ENCODE assay signal across 18 cellular contexts in genomic region chr12:12653922-12654321, GRCh38. TPM values are rescaled to one million over a fixed set of nuclear protein-coding genes. Genes with fewer than 3 reads are reported as not detected.
DNase-seq lines count a peak whose midpoint lies in the region; ATAC-seq, FAIRE-seq and TF ChIP-seq lines count a peak whose summit lies in the region.
"Had no signal": no experiment of that assay in that cellular context is flagged by ENCODE, and none has a peak within 500 bp of the region (broad histone marks: within the 10 kb centered on the region; RNA-seq: fewer than 3 reads in every experiment).

No MANE protein-coding gene starts in this region.

- peaks cover 44% of the 10 kb centered on the region for H3K9me3 Mint-ChIP-seq in WTC11

- intact Hi-C loops in GM12878 (cut with micrococcal nuclease; ENCODE audit: unreplicated experiment) (loop anchor here (2.0 kb wide), 2 partner anchors 41 to 277 kb away; no protein-coding TSS in a partner anchor), heart right ventricle (cut with DNase I) (loop anchor here in 2 of 10 donors (5.0 to 10.0 kb wide), 2 partner anchors 89 to 272 kb away; partner anchors contain the start of gene DUSP16 (in 1 of the 2))

- in situ Hi-C loops in GM12878 (cut with MboI), result no loop called here

- no peaks in the 10 kb centered on the region for H4K20me1 ChIP-seq in GM12878 (ENCODE audit: control insufficient read depth, insufficient read depth)

- DNase-seq in GM12892 (ENCODE audit: insufficient read length) (no peak), GM12878 (ENCODE audit: low read depth, low spot score) (no peak), fibroblast of mammary gland (ENCODE audit: low read depth) (peak; percentile 8), foreskin fibroblast (no peak), heart right ventricle (no peak), NCI-H345 (lab: John Stamatoyannopoulos, UW) (no peak), WTC11 (ENCODE audit: low spot score) (no peak)
- DNase-seq: C1 segment of cervical spinal cord; Caco-2; CD4-positive, CD25-positive, alpha-beta regulatory T cell; CD8-positive, alpha-beta memory T cell; GM23248; HCEC 1CT had no signal

- H3K27me3 ChIP-seq in GM12878 (replicated peaks in 1 of 2; ENCODE audit: control insufficient read depth in 2 of 2, insufficient read depth in 2 of 2, low read length in 1 of 2) (no peaks in the 10 kb centered on the region), heart right ventricle (no peaks in the 10 kb centered on the region)

- H2AFZ ChIP-seq in GM12878 (ENCODE audit: control insufficient read depth, low read depth, low read length), result no peak overlapping the region
- H2AFZ ChIP-seq: GM23248 had no signal

- BruUV-seq in GM12878 (replicated peaks; lab: Mats Ljungman, UMichigan), result no TSS peak

- POLR2A ChIA-PET in GM12878 (lab: Charles Lee) (interaction anchor here (0.6 to 1.5 kb wide), 5 partner anchors 8 to 277 kb away, joined by 3 to 6 read pairs (median 3); no protein-coding TSS in a partner anchor), WTC11 (lab: Charles Lee) (no interaction called here)

- H3K9me3 ChIP-seq in GM12878 (replicated peaks; ENCODE audit: control insufficient read depth, insufficient read depth, low read length) (peaks cover 10% of the 10 kb centered on the region), heart right ventricle (peaks cover 0 to 19% (median 11%) of the 10 kb centered on the region in 11 donors)

- no peak overlapping the region for H3K27ac Mint-ChIP-seq in WTC11
- H3K27ac Mint-ChIP-seq: B cell; CD4-positive, CD25-positive, alpha-beta regulatory T cell had no signal

- no peaks in the 10 kb centered on the region for H3K36me3 ChIP-seq in GM12878 (ENCODE audit: control insufficient read depth in 2 of 2, insufficient read depth in 2 of 2, low read length in 1 of 2)
- H3K36me3 ChIP-seq in heart right ventricle, result no peaks in the 10 kb centered on the region

- SMC1A ChIA-PET in GM12878 (lab: Charles Lee; ENCODE audit: uncharacterized antibody, unreplicated experiment), result interaction anchor here (0.9 to 6.9 kb wide), 18 partner anchors 8 to 276 kb away, joined by 3 to 67 read pairs (median 5); no protein-coding TSS in a partner anchor

- H3K4me3 Mint-ChIP-seq in WTC11, result no peak overlapping the region
- H3K4me3 Mint-ChIP-seq: B cell; CD4-positive, CD25-positive, alpha-beta regulatory T cell; CD8-positive, alpha-beta memory T cell had no signal

- ATAC-seq in GM12878 (peak; percentile 65), heart right ventricle (no peak), WTC11 (no peak)

- H3K4me3 ChIP-seq in GM12878 (no peak overlapping the region), fibroblast of mammary gland (ENCODE audit: control insufficient read depth, low read depth, low read length) (no peak overlapping the region), foreskin fibroblast (ENCODE audit: low read depth in 1 of 2, low read length in 2 of 2) (no peak overlapping the region), heart right ventricle (no peak overlapping the region)
- H3K4me3 ChIP-seq: GM23248 had no signal

- no peaks in the 10 kb centered on the region for H3K79me2 ChIP-seq in GM12878 (ENCODE audit: control insufficient read depth, insufficient read depth, low read length)

- no peak overlapping the region for H3K9ac ChIP-seq in GM12878 (ENCODE audit: control insufficient read depth, insufficient read depth, low read length)
- H3K9ac ChIP-seq: GM23248 had no signal

- TF ChIP-seq EP300 in GM12878 (IDR thresholded peaks at IDR 0.05; ENCODE audit: borderline replicate concordance in 1 of 2, control insufficient read depth in 1 of 2, low read depth in 2 of 2, low read length in 2 of 2), result no peak

- no peak overlapping the region for H3K4me2 ChIP-seq in GM12878 (ENCODE audit: control insufficient read depth, insufficient read depth)

- H3K27me3 Mint-ChIP-seq in WTC11 (ENCODE audit: low read depth), result 0 out of 2 replicates have a peak, but pooled peaks cover 4% of the 10 kb centered on the region
- H3K27me3 Mint-ChIP-seq: B cell; CD4-positive, CD25-positive, alpha-beta regulatory T cell; CD8-positive, alpha-beta memory T cell had no signal

- H3K4me1 Mint-ChIP-seq in WTC11, result peaks cover 24% of the 10 kb centered on the region

- CTCF ChIA-PET in GM12878 (lab: Yijun Ruan, JAX) (interaction anchor here (0.5 to 7.1 kb wide), 14 partner anchors 8 to 277 kb away, joined by 3 to 55 read pairs (median 5); no protein-coding TSS in a partner anchor), WTC11 (lab: Charles Lee) (interaction anchor here (0.7 kb wide), 1 partner anchor 18 kb away, joined by 3 read pairs; no protein-coding TSS in a partner anchor)

- RAD21 ChIA-PET in GM12878 (lab: Charles Lee; ENCODE audit: unreplicated experiment), result interaction anchor here (0.5 to 3.5 kb wide), 8 partner anchors 9 to 277 kb away, joined by 3 to 20 read pairs (median 3); no protein-coding TSS in a partner anchor

- H3K27ac ChIP-seq in GM12878 (ENCODE audit: control insufficient read depth, insufficient read depth), result no peak overlapping the region
- no peak overlapping the region for H3K27ac ChIP-seq in heart right ventricle
- H3K27ac ChIP-seq: GM23248, HL-60 had no signal

- TF ChIP-seq CTCF in GM12878 (IDR thresholded peaks at IDR 0.05 in 2 of 3, conservative IDR thresholded peaks at IDR 0.05 in 1 of 3; ENCODE audit: control insufficient read depth in 2 of 3, extremely low read depth in 1 of 3, insufficient read depth in 1 of 3, low read depth in 3 of 3, low read length in 3 of 3) (no peak), fibroblast of mammary gland (conservative IDR thresholded peaks at IDR 0.05; ENCODE audit: control insufficient read depth, insufficient read depth, low read depth, low read length) (no peak), foreskin fibroblast (IDR thresholded peaks at IDR 0.05; ENCODE audit: low read depth, low read length) (no peak), heart right ventricle (IDR thresholded peaks at IDR 0.05) (no peak), WTC11 (IDR thresholded peaks at IDR 0.05) (no peak)

- H3K36me3 Mint-ChIP-seq in WTC11, result peaks cover 31% of the 10 kb centered on the region

- TF ChIP-seq RAD21 in GM12878 (IDR thresholded peaks at IDR 0.05; ENCODE audit: insufficient read depth, low read depth, low read length), result no peak

- H3K4me1 ChIP-seq in GM12878 (ENCODE audit: control insufficient read depth, insufficient read depth, low read length) (no peaks in the 10 kb centered on the region; the same call in 1 of the 2 replicates), heart right ventricle (peaks cover 0 to 7% (median 0%) of the 10 kb centered on the region in 9 donors)
- H3K4me1 ChIP-seq: Caco-2 had no signal

- FAIRE-seq in GM12892 (lab: Jason Lieb, UNC) (peak; percentile 21), GM12878 (lab: Jason Lieb, UNC) (no peak)
- FAIRE-seq: D721Med, G401.6, H54 had no signal

- TF ChIP-seq POLR2A in GM12892 (IDR thresholded peaks at IDR 0.05; ENCODE audit: low read depth, low read length), result no peak
- no peak for TF ChIP-seq POLR2A in GM12878 (IDR thresholded peaks at IDR 0.05; ENCODE audit: low read depth, low read length)

TF ChIP-seq in GM12878, 131 proteins besides CTCF, POLR2A, EP300 and RAD21 (continues in another document):
- TF ChIP-seq JUNB (IDR thresholded peaks at IDR 0.05), result 0 out of 2 replicates have a peak, but pooled peaks have one; percentile 16
- TF ChIP-seq NFIC (IDR thresholded peaks at IDR 0.05; ENCODE audit: low read depth, low read length), result peak; percentile 34; the same call in 1 of the 2 replicates

TF ChIP-seq in WTC11, 78 proteins besides CTCF, POLR2A, EP300 and RAD21 (continues in another document):
- TF ChIP-seq ZNF423 (CRISPR knock-in tag; IDR thresholded peaks at IDR 0.05), result no peak
- no peak for TF ChIP-seq NFYB (CRISPR knock-in tag; conservative IDR thresholded peaks at IDR 0.05; ENCODE audit: low read depth)

RNA-seq across cellular contexts. Expression of gene GPR19, which starts 42.1 kb away (rescaled TPM):
- 1.3 TPM for polyA plus RNA-seq in GM12892 (2012; ENCODE audit: missing spikeins)
- 10.2 and 14.3 TPM in 2 replicates for total RNA-seq in GM12878 (2013; cell fraction: nucleolus; rRNA removed)
- total RNA-seq in GM12878 (2014; rRNA removed), result 2.1 and 2.7 TPM in 2 replicates
- 3.9 and 4.1 TPM in 2 replicates for total RNA-seq in GM12878 (2014; rRNA removed; fragmentation: Illumina TruSeq; extraction: Trizol)
- 2.6 and 3.4 TPM in 2 replicates for total RNA-seq in GM12878 (2021)
- polyA plus RNA-seq in GM12878 (2011; ENCODE audit: low read depth), result 0.87 TPM
- 7.4 TPM in 2 replicates for polyA plus RNA-seq in GM12878 (2011; rRNA removed)
- polyA plus RNA-seq in GM12878 (2011; cell fraction: cytosol; rRNA removed), result 5.5 and 5.7 TPM in 2 replicates
- polyA plus RNA-seq in GM12878 (2011; cell fraction: nucleus; rRNA removed), result 13.6 and 23.5 TPM in 2 replicates
- 2.3 and 3.3 TPM in 2 replicates for polyA plus RNA-seq in GM12878 (2012)
- polyA plus RNA-seq in GM12878 (2014; fragmentation: Illumina TruSeq; extraction: Trizol), result 4.0 and 9.8 TPM in 2 replicates
- 1 to 10 TPM; 2.9 to 3.0 TPM for polyA plus RNA-seq in GM12878 (2014; fragmentation: Nextera tagmentation; extraction: Ambion mirVana)
- polyA plus RNA-seq in GM12878 (2014; rRNA removed), result 1.7 and 2.2 TPM in 2 replicates
- 1 to 10 TPM; 2.2 to 3.1 TPM for polyA plus RNA-seq in GM12878 (2016; fragmentation: Nextera tagmentation; extraction: Ambion mirVana)
- 7.6 and 10.5 TPM in 2 replicates for polyA minus RNA-seq in GM12878 (2011; rRNA and poly(A)+ RNA removed)
- polyA minus RNA-seq in GM12878 (2011; cell fraction: cytosol; rRNA and poly(A)+ RNA removed), result 1.7 and 2.0 TPM in 2 replicates
- 2.9 and 6.2 TPM in 2 replicates for polyA minus RNA-seq in GM12878 (2011; cell fraction: nucleus; rRNA and poly(A)+ RNA removed)
- under 1 TPM in 1 of 10 donors, not detected in 9; 0.56 TPM for total RNA-seq in heart right ventricle
- polyA plus RNA-seq in heart right ventricle, result under 1 TPM; 0.09 to 0.15 TPM
- 10.4 to 16.4 TPM (median 14.2 TPM) in 3 replicates for total RNA-seq in WTC11 (2021)
- total RNA-seq: GM23248 had no signal

RNA-seq across cellular contexts. Expression of gene CREBL2, which starts 42.2 kb away (rescaled TPM):
- polyA plus RNA-seq in GM12892 (2012; ENCODE audit: missing spikeins), result 11.0 TPM
- 17.2 and 18.1 TPM in 2 replicates for total RNA-seq in GM12878 (2013; cell fraction: nucleolus; rRNA removed)
- total RNA-seq in GM12878 (2014; rRNA removed) (17.7 and 23.0 TPM in 2 replicates), GM12878 (2014; rRNA removed; fragmentation: Illumina TruSeq; extraction: Trizol) (13.9 and 14.2 TPM in 2 replicates), GM12878 (2021) (11.4 and 11.9 TPM in 2 replicates), heart right ventricle (10 to 100 TPM; 15.2 to 26.4 (median 18.6) TPM), WTC11 (2021) (17.3 to 19.0 TPM (median 18.9 TPM) in 3 replicates)
- 5.5 TPM for polyA plus RNA-seq in GM12878 (2011; ENCODE audit: low read depth)
- polyA plus RNA-seq in GM12878 (2011; rRNA removed) (19.1 and 28.4 TPM in 2 replicates), GM12878 (2014; fragmentation: Illumina TruSeq; extraction: Trizol) (13.1 and 15.5 TPM in 2 replicates), GM12878 (2014; fragmentation: Nextera tagmentation; extraction: Ambion mirVana) (1 to 10 TPM; 4.6 to 5.2 TPM), GM12878 (2014; rRNA removed) (10.1 and 10.7 TPM in 2 replicates), GM12878 (2016; fragmentation: Nextera tagmentation; extraction: Ambion mirVana) (10 to 100 TPM; 14.9 to 15.6 TPM), heart right ventricle (1 to 10 TPM; 9.3 to 9.9 TPM)
- polyA plus RNA-seq in GM12878 (2011; cell fraction: cytosol; rRNA removed), result 10.0 and 11.6 TPM in 2 replicates
- 5.3 and 6.3 TPM in 2 replicates for polyA plus RNA-seq in GM12878 (2011; cell fraction: nucleus; rRNA removed)
- polyA plus RNA-seq in GM12878 (2012), result 7.0 and 11.6 TPM in 2 replicates
- polyA minus RNA-seq in GM12878 (2011; rRNA and poly(A)+ RNA removed), result 14.8 and 17.3 TPM in 2 replicates
- 4.9 and 6.1 TPM in 2 replicates for polyA minus RNA-seq in GM12878 (2011; cell fraction: cytosol; rRNA and poly(A)+ RNA removed)
- 6.2 and 9.1 TPM in 2 replicates for polyA minus RNA-seq in GM12878 (2011; cell fraction: nucleus; rRNA and poly(A)+ RNA removed)
